ENCODE assay signal across 26 cellular contexts in the genomic region with DNA sequence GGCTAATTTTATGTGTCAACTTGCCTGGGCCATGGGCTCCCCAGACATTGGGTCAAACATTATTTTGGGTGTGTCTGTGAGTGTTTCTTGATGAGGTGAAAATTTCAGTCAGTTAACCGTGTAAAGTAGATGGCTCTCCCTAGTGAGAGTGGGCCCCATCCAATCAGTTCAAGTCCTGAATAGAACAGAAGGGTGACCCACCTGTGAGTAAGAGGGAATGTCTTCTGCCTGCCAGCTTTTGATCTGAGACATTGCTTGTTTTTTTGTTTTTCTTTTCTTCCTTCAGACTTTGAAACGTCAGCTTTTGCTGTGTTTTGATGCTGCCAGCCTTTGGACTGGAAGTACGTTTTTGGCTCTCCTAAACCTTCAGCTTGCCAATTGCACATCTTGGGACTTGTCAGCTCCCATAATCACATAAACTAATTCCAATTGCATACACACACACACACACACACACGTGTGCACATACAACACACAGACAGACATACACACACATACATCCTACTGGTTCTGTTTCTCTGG.
"Had no signal": no experiment of that assay in that cellular context is flagged by ENCODE, and none has a peak within 500 bp of the region (broad histone marks: within the 10 kb centered on the region; RNA-seq: fewer than 3 reads in every experiment).

No MANE protein-coding gene starts in this region.

- H3K4me3 ChIP-seq: adrenal gland, body of pancreas, cardiac muscle cell, K562, PC-9 had no signal

- DNase-seq: activated CD4-positive, alpha-beta memory T cell treated with anti-CD3 and anti-CD28 coated beads, Interleukin-2, amount 10 ng/mL, durations not matched to agents 7 days and 5 days; activated CD4-positive, alpha-beta T cell treated with anti-CD3 and anti-CD28 coated beads for 36 hours; activated CD4-positive, alpha-beta T cell treated with anti-CD3 and anti-CD28 coated beads, Interleukin-2, amount 50 U/mL, for 1 hour; activated gamma-delta T cell; activated naive CD4-positive, alpha-beta T cell treated with anti-CD3 and anti-CD28 coated beads for 36 hours; activated naive CD8-positive, alpha-beta T cell treated with anti-CD3 and anti-CD28 coated beads for 36 hours; activated T-cell treated with anti-CD3 and anti-CD28 coated beads for 4 hours; activated T-cell treated with anti-CD3 and anti-CD28 coated beads, Interleukin-2, amount 50 U/mL, for 48 hours; adrenal gland; anterior cingulate cortex; body of pancreas; Karpas-422; NCI-H1105; NCI-H1436; NCI-H1694 treated with DMSO at 0.1 percent for 48 hours; NCI-H2029 treated with DMSO at 0.1 percent for 48 hours; NCI-H345; NCI-H510A treated with DMSO at 0.1 percent for 48 hours; PC-9; SIG-M5; T-helper 17 cell; T-helper 9 cell; WERI-Rb-1 had no signal

- ATAC-seq: activated CD4-positive, alpha-beta T cell treated with anti-CD3 and anti-CD28 coated beads for 36 hours; activated T-helper 17 cell treated with anti-CD3 and anti-CD28 coated beads, Interleukin-2, amount 50 U/mL, for 72 hours; body of pancreas; K562; T-helper 17 cell had no signal

- H2AFZ ChIP-seq: PC-9 had no signal

- H3K4me1 Mint-ChIP-seq: activated CD4-positive, alpha-beta memory T cell treated with anti-CD3 and anti-CD28 coated beads, Interleukin-2, amount 10 ng/mL, durations not matched to agents 7 days and 5 days; activated CD4-positive, alpha-beta T cell treated with anti-CD3 and anti-CD28 coated beads for 36 hours; activated naive CD8-positive, alpha-beta T cell treated with anti-CD3 and anti-CD28 coated beads for 36 hours; activated T-helper 17 cell treated with anti-CD3 and anti-CD28 coated beads, Interleukin-2, amount 50 U/mL, for 72 hours; T-helper 17 cell had no signal

- H3K36me3 Mint-ChIP-seq: activated naive CD8-positive, alpha-beta T cell treated with anti-CD3 and anti-CD28 coated beads for 36 hours had no signal

- H3K4me2 ChIP-seq: PC-9 had no signal

- H3K27me3 Mint-ChIP-seq: activated CD4-positive, alpha-beta memory T cell treated with anti-CD3 and anti-CD28 coated beads, Interleukin-2, amount 10 ng/mL, durations not matched to agents 7 days and 5 days; activated CD4-positive, alpha-beta T cell treated with anti-CD3 and anti-CD28 coated beads for 36 hours; activated naive CD8-positive, alpha-beta T cell treated with anti-CD3 and anti-CD28 coated beads for 36 hours; activated T-helper 17 cell treated with anti-CD3 and anti-CD28 coated beads, Interleukin-2, amount 50 U/mL, for 72 hours; T-helper 17 cell had no signal

- H3K9me3 ChIP-seq: adrenal gland, body of pancreas had no signal

- FAIRE-seq: K562 had no signal

- H3K4me1 ChIP-seq: body of pancreas had no signal

- H3K36me3 ChIP-seq: adrenal gland, cardiac muscle cell, WERI-Rb-1 had no signal

- H3K27ac ChIP-seq: adrenal gland, body of pancreas, cardiac muscle cell, PC-9, WERI-Rb-1 had no signal

- H3K27ac Mint-ChIP-seq: activated CD4-positive, alpha-beta memory T cell treated with anti-CD3 and anti-CD28 coated beads, Interleukin-2, amount 10 ng/mL, durations not matched to agents 7 days and 5 days; activated CD4-positive, alpha-beta T cell treated with anti-CD3 and anti-CD28 coated beads for 36 hours; activated naive CD4-positive, alpha-beta T cell treated with anti-CD3 and anti-CD28 coated beads for 36 hours; activated naive CD8-positive, alpha-beta T cell treated with anti-CD3 and anti-CD28 coated beads for 36 hours; activated T-helper 17 cell treated with anti-CD3 and anti-CD28 coated beads, Interleukin-2, amount 50 U/mL, for 72 hours; T-helper 17 cell had no signal

- H3K4me3 Mint-ChIP-seq: activated CD4-positive, alpha-beta memory T cell treated with anti-CD3 and anti-CD28 coated beads, Interleukin-2, amount 10 ng/mL, durations not matched to agents 7 days and 5 days; activated CD4-positive, alpha-beta T cell treated with anti-CD3 and anti-CD28 coated beads for 36 hours; activated naive CD4-positive, alpha-beta T cell treated with anti-CD3 and anti-CD28 coated beads for 36 hours; activated naive CD8-positive, alpha-beta T cell treated with anti-CD3 and anti-CD28 coated beads for 36 hours; activated T-helper 17 cell treated with anti-CD3 and anti-CD28 coated beads, Interleukin-2, amount 50 U/mL, for 72 hours; T-helper 17 cell had no signal

- H3K27me3 ChIP-seq: adrenal gland, body of pancreas, cardiac muscle cell had no signal
